9 cellular contexts compared by ENCODE assay signal in genomic region chr18:31683968-31684278, GRCh38. TPM values are rescaled to one million over a fixed set of nuclear protein-coding genes. Genes with fewer than 3 reads are reported as not detected.
DNase-seq lines count a peak whose midpoint lies in the region; ATAC-seq, FAIRE-seq and TF ChIP-seq lines count a peak whose summit lies in the region.
"Had no signal": no experiment of that assay in that cellular context is flagged by ENCODE, and none has a peak within 500 bp of the region (broad histone marks: within the 10 kb centered on the region; RNA-seq: fewer than 3 reads in every experiment).

No MANE protein-coding gene starts in this region.

- H3K9me3 ChIP-seq in A673 (ENCODE audit: low read depth, low read length, poor library complexity, severe bottlenecking) (no peaks in the 10 kb centered on the region), mucosa of descending colon (no peaks in the 10 kb centered on the region)

- no peak overlapping the region for H3K27ac ChIP-seq in A673 (ENCODE audit: low read depth, low read length, poor library complexity, severe bottlenecking)

- H3K36me3 ChIP-seq in A673 (ENCODE audit: insufficient read depth, low read length, poor library complexity, severe bottlenecking) (no peaks in the 10 kb centered on the region), bronchial epithelial cell (ENCODE audit: control insufficient read depth, insufficient read depth, low read length) (no peaks in the 10 kb centered on the region), mucosa of descending colon (ENCODE audit: low read depth) (no peaks in the 10 kb centered on the region)

- DNase-seq in A673 (ENCODE audit: low spot score): no peak
- no peak for DNase-seq in Jurkat, Clone E6-1 (ENCODE audit: low read depth, low spot score)
- DNase-seq in bronchial epithelial cell (ENCODE audit: low read depth): peak; percentile 35
- DNase-seq in mucosa of descending colon: no peak
- no peak for DNase-seq in AG20443 (ENCODE audit: low spot score)
- no peak for DNase-seq in AG08396 (ENCODE audit: low spot score)
- DNase-seq in GM13977 (ENCODE audit: low spot score): no peak

- in situ Hi-C loops in GM13977 (cut with MboI; ENCODE audit: low pct_unique_long_range_greater_than_20kb, low sequenced_read_pairs, unreplicated experiment): no loop called here

- no peaks in the 10 kb centered on the region for H3K4me1 ChIP-seq in A673 (ENCODE audit: insufficient read depth, low read length, poor library complexity, severe bottlenecking)
- peaks cover 15% of the 10 kb centered on the region for H3K4me1 ChIP-seq in mucosa of descending colon (ENCODE audit: low read depth)

- POLR2A ChIA-PET in A673 (lab: Charles Lee; ENCODE audit: low non-redundant PET): no interaction called here

- H3K4me3 ChIP-seq in A673 (ENCODE audit: low read depth, low read length, poor library complexity, severe bottlenecking): peak overlapping the region; percentile 53
- H3K4me3 ChIP-seq in Jurkat, Clone E6-1 (ENCODE audit: low read length): peak overlapping the region; percentile 88
- H3K4me3 ChIP-seq in bronchial epithelial cell (ENCODE audit: low read depth, low read length): peak overlapping the region; percentile 60
- H3K4me3 ChIP-seq in mucosa of descending colon: peak overlapping the region; percentile 37

- BruUV-seq in A673 (replicated peaks; lab: Mats Ljungman, UMichigan): no TSS peak

- peaks cover 37% of the 10 kb centered on the region for H3K27me3 ChIP-seq in A673 (replicated peaks; ENCODE audit: insufficient read depth, low read depth, low read length, poor library complexity)
- H3K27me3 ChIP-seq in bronchial epithelial cell (ENCODE audit: control insufficient read depth, insufficient read depth, low read length): no peaks in the 10 kb centered on the region

- intact Hi-C loops in A673 (cut with micrococcal nuclease; ENCODE audit: unreplicated experiment) (no loop called here), mucosa of descending colon (cut with DNase I, micrococcal nuclease) (no loop called here)

- no peak for FAIRE-seq in bronchial epithelial cell (lab: Jason Lieb, UNC)
- FAIRE-seq: colon had no signal

- TF ChIP-seq CTCF in A673 (conservative IDR thresholded peaks at IDR 0.05; ENCODE audit: low read depth, low read length): no peak
- no peak for TF ChIP-seq CTCF in bronchial epithelial cell (IDR thresholded peaks at IDR 0.05; ENCODE audit: insufficient read depth, low read length, severe bottlenecking)
- TF ChIP-seq CTCF in mucosa of descending colon (IDR thresholded peaks at IDR 0.05): no peak
- no peak for TF ChIP-seq CTCF in GM13977 (IDR thresholded peaks at IDR 0.05; ENCODE audit: extremely low read depth, insufficient read depth, missing control alignments)

- CTCF ChIA-PET in A673 (lab: Charles Lee): no interaction called here

- no peak for ATAC-seq in mucosa of descending colon
- ATAC-seq in HG02870 (IDR thresholded peaks at IDR 0.05; ENCODE audit: unreplicated experiment): no peak

RNA-seq across cellular contexts. Expression of gene B4GALT6, which starts 0.5 kb away (rescaled TPM):
- total RNA-seq in A673 (2021) (5.7 and 6.0 TPM in 2 replicates), bronchial epithelial cell (1.8 and 2.4 TPM in 2 replicates), mucosa of descending colon (1 to 10 TPM; 6.9 to 8.0 (median 7.8) TPM)
- polyA plus RNA-seq in Jurkat, Clone E6-1 (2012; ENCODE audit: insufficient read depth, insufficient read length): 21.2 TPM

Comparison
In these comparisons a context has a peak if more than half of its experiments do, and no peak if none do; other contexts are left out.
1. H3K4me3 ChIP-seq: peak in every context shown above with its lines; median percentile 88 in Jurkat, Clone E6-1; 60 in bronchial epithelial cell; 53 in A673; 37 in mucosa of descending colon.